In the genomic region with DNA sequence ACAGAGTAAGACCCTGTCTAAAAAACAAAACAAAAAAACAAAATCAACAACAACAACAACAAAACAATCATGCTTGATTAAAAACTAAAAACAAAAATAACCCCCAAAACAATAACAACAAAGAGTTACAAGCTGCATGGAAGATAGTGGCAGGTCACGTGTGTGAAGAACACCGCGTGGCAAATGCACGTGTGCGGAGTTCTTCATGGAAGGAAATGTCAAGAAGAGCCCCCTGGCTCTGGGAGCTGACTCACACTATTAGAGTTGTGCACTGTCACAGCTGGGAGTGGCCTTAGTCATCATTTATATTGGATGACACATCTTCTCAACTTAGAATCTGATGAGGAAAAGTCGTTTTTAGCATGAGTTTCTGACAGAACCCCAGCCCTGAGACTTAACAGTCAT, we compare ENCODE assay signal across 12 cellular contexts.
DNase-seq lines count a peak whose midpoint lies in the region; ATAC-seq, FAIRE-seq and TF ChIP-seq lines count a peak whose summit lies in the region.
"Had no signal": no experiment of that assay in that cellular context is flagged by ENCODE, and none has a peak within 500 bp of the region (broad histone marks: within the 10 kb centered on the region; RNA-seq: fewer than 3 reads in every experiment).

No MANE protein-coding gene starts in this region.

- peaks cover 5 to 6% of the 10 kb centered on the region in 2 experiments; a peak in 3 of 4 replicates for H3K4me1 Mint-ChIP-seq in H9
- H3K4me1 Mint-ChIP-seq: activated naive CD4-positive, alpha-beta T cell treated with anti-CD3 and anti-CD28 coated beads, Interleukin-2, amount 50 U/mL, for 24 hours had no signal

- no peak overlapping the region for H3K56ac ChIP-seq in H9 (ENCODE audit: insufficient read length, low read depth, low read length)

- no peak overlapping the region for H2BK5ac ChIP-seq in H9 (ENCODE audit: insufficient read length, low read length)

- H3K27ac Mint-ChIP-seq in H9: no peak overlapping the region
- H3K27ac Mint-ChIP-seq: activated naive CD4-positive, alpha-beta T cell treated with anti-CD3 and anti-CD28 coated beads, Interleukin-2, amount 50 U/mL, for 24 hours had no signal

- H4K91ac ChIP-seq in H9 (ENCODE audit: insufficient read length, low read depth, low read length): no peak overlapping the region

- H3K9me3 ChIP-seq in keratinocyte (ENCODE audit: control insufficient read depth, low read depth, low read length) (no peaks in the 10 kb centered on the region), H9 (ENCODE audit: control insufficient read depth, low read depth, low read length) (no peaks in the 10 kb centered on the region)
- H3K9me3 ChIP-seq: thoracic aorta had no signal

- H3K4me1 ChIP-seq in keratinocyte (ENCODE audit: control insufficient read depth, extremely low read depth, insufficient read depth, low read length): peaks cover 14% of the 10 kb centered on the region
- H3K4me1 ChIP-seq in H9 (ENCODE audit: insufficient read depth, low read length): no peaks in the 10 kb centered on the region

- no peak overlapping the region for H2AK5ac ChIP-seq in H9 (ENCODE audit: insufficient read length, low read length)

- no peaks in the 10 kb centered on the region for H3K36me3 ChIP-seq in keratinocyte (ENCODE audit: control insufficient read depth in 2 of 2, extremely low read depth in 1 of 2, insufficient read depth in 2 of 2, low read length in 2 of 2)
- H3K36me3 ChIP-seq: thoracic aorta had no signal

- peaks cover 2% of the 10 kb centered on the region; the same call in 1 of the 2 replicates for H3K27me3 Mint-ChIP-seq in H9 (ENCODE audit: low read depth)

- no peaks in the 10 kb centered on the region for H3K9me1 ChIP-seq in keratinocyte (ENCODE audit: control insufficient read depth, extremely low read depth, insufficient read depth, low read length)

- no peaks in the 10 kb centered on the region for H3K23me2 ChIP-seq in H9 (ENCODE audit: insufficient read length, low read depth, low read length, poor library complexity, severe bottlenecking)

- TF ChIP-seq CTCF in astrocyte of the spinal cord (IDR thresholded peaks at IDR 0.05; ENCODE audit: low read depth, low read length) (no peak), keratinocyte (optimal IDR thresholded peaks at IDR 0.05 in 1 of 3, IDR thresholded peaks at IDR 0.05 in 1 of 3, conservative IDR thresholded peaks at IDR 0.05 in 1 of 3; ENCODE audit: extremely low read depth in 1 of 3, insufficient read depth in 2 of 3, low read length in 3 of 3) (no peak), H9 (conservative IDR thresholded peaks at IDR 0.05) (no peak)

- no peak overlapping the region for H2AFZ ChIP-seq in keratinocyte (ENCODE audit: control insufficient read depth, low read length)
- no peak overlapping the region for H2AFZ ChIP-seq in H9 (ENCODE audit: low read length)

- no peak overlapping the region for H2BK120ac ChIP-seq in H9 (ENCODE audit: low read depth, low read length, poor library complexity, severe bottlenecking)

- no peak overlapping the region for H2BK20ac ChIP-seq in H9 (ENCODE audit: low read depth, low read length, poor library complexity, severe bottlenecking)

- H3K27ac ChIP-seq in keratinocyte (ENCODE audit: control insufficient read depth, insufficient read depth, low read length) (no peak overlapping the region), H9 (ENCODE audit: insufficient read length, low read depth, low read length) (no peak overlapping the region)
- H3K27ac ChIP-seq: thoracic aorta had no signal

- H3K9ac ChIP-seq in keratinocyte (ENCODE audit: control insufficient read depth, extremely low read depth, insufficient read depth, low read length): no peak overlapping the region
- H3K9ac ChIP-seq in H9 (ENCODE audit: extremely low read depth, insufficient read length, low read length): no peak overlapping the region

- no peak overlapping the region for H4K8ac ChIP-seq in H9 (replicated peaks; ENCODE audit: insufficient read length, low read depth, low read length)

- H3K79me2 ChIP-seq in keratinocyte (ENCODE audit: control insufficient read depth, insufficient read depth, low read length) (no peaks in the 10 kb centered on the region), H9 (ENCODE audit: insufficient read depth, low read length) (no peaks in the 10 kb centered on the region)

- DNase-seq in AG20443 (ENCODE audit: low spot score) (peak; percentile 70), LHCN-M2 (ENCODE audit: low read depth) (peak; percentile 72), astrocyte of the spinal cord (ENCODE audit: low read depth, low spot score) (peak; percentile 63), keratinocyte (ENCODE audit: low read depth, low spot score) (no peak), H9 (no peak)
- no peak for DNase-seq in central memory CD4-positive, alpha-beta T cell
- DNase-seq: MM.1S, NCI-H69 had no signal

- H3K9me3 Mint-ChIP-seq in H9: peaks cover 5 to 7% of the 10 kb centered on the region in 2 experiments; a peak in 4 of 5 replicates
- H3K9me3 Mint-ChIP-seq: activated naive CD4-positive, alpha-beta T cell treated with anti-CD3 and anti-CD28 coated beads, Interleukin-2, amount 50 U/mL, for 24 hours had no signal

- H3K18ac ChIP-seq in H9 (ENCODE audit: insufficient read length, low read depth, low read length): no peak overlapping the region

- no peak overlapping the region for H3K23ac ChIP-seq in H9 (ENCODE audit: insufficient read length, low read depth, low read length)

- ATAC-seq in GM21619 (IDR thresholded peaks at IDR 0.05; ENCODE audit: unreplicated experiment) (no peak), GM19351 (IDR thresholded peaks at IDR 0.05; ENCODE audit: unreplicated experiment) (no peak)

- H3K4me3 Mint-ChIP-seq in H9: no peak overlapping the region
- H3K4me3 Mint-ChIP-seq: activated naive CD4-positive, alpha-beta T cell treated with anti-CD3 and anti-CD28 coated beads, Interleukin-2, amount 50 U/mL, for 24 hours had no signal

- no peak overlapping the region for H3T11ph ChIP-seq in H9 (ENCODE audit: low read length)

- in situ Hi-C loops in astrocyte of the spinal cord (cut with HindIII; ENCODE audit: low sequenced_read_pairs): no loop called here

- H3K27me3 ChIP-seq in keratinocyte (ENCODE audit: control insufficient read depth, extremely low read depth, insufficient read depth, low read length) (no peaks in the 10 kb centered on the region), H9 (ENCODE audit: insufficient read depth, low read length) (no peaks in the 10 kb centered on the region)

- peaks cover 0 to 5% (median 2%) of the 10 kb centered on the region in 3 experiments; a peak in 3 of 7 replicates for H3K36me3 Mint-ChIP-seq in H9 (ENCODE audit: insufficient read depth in 1 of 3, low read depth in 3 of 3)
- H3K36me3 Mint-ChIP-seq: activated naive CD4-positive, alpha-beta T cell treated with anti-CD3 and anti-CD28 coated beads, Interleukin-2, amount 50 U/mL, for 24 hours had no signal

- H4K20me1 ChIP-seq in keratinocyte (ENCODE audit: control insufficient read depth, extremely low read depth, insufficient read depth, low read length): no peaks in the 10 kb centered on the region
- H4K20me1 ChIP-seq in H9 (ENCODE audit: control insufficient read depth, insufficient read depth, insufficient read length): no peaks in the 10 kb centered on the region

- dilution Hi-C loops in keratinocyte (cut with MboI; ENCODE audit: extremely low pct_ligation_motif_present, low sequenced_read_pairs): no loop called here

- no peak overlapping the region for H4K5ac ChIP-seq in H9 (ENCODE audit: insufficient read length, low read depth, low read length)

- no peak overlapping the region for H3K4ac ChIP-seq in H9 (ENCODE audit: low read depth, low read length)

- no peak overlapping the region for H3K4me3 ChIP-seq in astrocyte of the spinal cord (ENCODE audit: low read depth, low read length)
- H3K4me3 ChIP-seq in keratinocyte (ENCODE audit: control insufficient read depth in 2 of 3, extremely low read depth in 1 of 3, insufficient read depth in 2 of 3, low read depth in 1 of 3, low read length in 3 of 3): no peak overlapping the region
- H3K4me3 ChIP-seq: thoracic aorta had no signal

- no peak overlapping the region for H3K4me2 ChIP-seq in keratinocyte (ENCODE audit: control insufficient read depth, extremely low read depth, insufficient read depth, low read depth, low read length)
- H3K4me2 ChIP-seq in H9 (ENCODE audit: insufficient read depth, insufficient read length, low read length): no peak overlapping the region

- H2BK12ac ChIP-seq in H9 (ENCODE audit: insufficient read length, low read depth, low read length): no peak overlapping the region

- WGBS in H9 (ENCODE audit: extremely low coverage, insufficient read length, low lambda C conversion rate): no CpG with 5 or more reads among the region's 6 CpGs

- no peak overlapping the region for H2BK15ac ChIP-seq in H9 (ENCODE audit: low read depth, low read length)

- H3K79me1 ChIP-seq in H9 (ENCODE audit: insufficient read depth, low read depth, low read length, poor library complexity, severe bottlenecking): no peaks in the 10 kb centered on the region

- no peak overlapping the region for H3K14ac ChIP-seq in H9 (ENCODE audit: insufficient read depth, low read length)

- peak; percentile 48 for FAIRE-seq in keratinocyte (lab: Jason Lieb, UNC)

Comparison
In these comparisons a context has a peak if more than half of its experiments do, and no peak if none do; other contexts are left out.
1. DNase-seq: peak in AG20443 (single experiment), LHCN-M2 (single experiment) and astrocyte of the spinal cord (single experiment); none in keratinocyte (single experiment), central memory CD4-positive, alpha-beta T cell (single experiment) and H9 (single experiment).